ENCODE assay signal across 13 cellular contexts in the genomic region with DNA sequence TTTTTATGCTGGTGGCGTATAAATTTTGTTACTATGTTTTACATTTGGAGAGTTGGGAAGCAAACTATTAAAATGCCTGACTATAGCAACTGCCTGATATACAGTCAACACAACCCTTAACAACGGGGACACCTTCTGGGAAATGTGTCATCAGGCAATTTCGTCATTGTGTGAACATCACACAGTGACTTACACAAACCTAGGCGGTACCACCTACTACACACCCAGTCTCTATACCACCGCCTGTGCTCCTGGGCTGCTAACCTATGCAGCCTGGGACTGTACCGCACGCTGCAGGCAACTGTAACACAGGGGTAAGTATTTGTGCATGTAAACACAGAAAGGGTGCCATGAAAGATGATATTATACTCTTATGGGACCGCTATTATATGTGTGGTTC. TPM values are rescaled to one million over a fixed set of nuclear protein-coding genes. Genes with fewer than 3 reads are reported as not detected.
DNase-seq lines count a peak whose midpoint lies in the region; ATAC-seq, FAIRE-seq and TF ChIP-seq lines count a peak whose summit lies in the region.
"Had no signal": no experiment of that assay in that cellular context is flagged by ENCODE, and none has a peak within 500 bp of the region (broad histone marks: within the 10 kb centered on the region; RNA-seq: fewer than 3 reads in every experiment).

No MANE protein-coding gene starts in this region.

- DNase-seq in Right ventricle myocardium superior (no peak), left ventricle myocardium superior (no peak), left colon (peak; percentile 68 to 84), RCC 7860 (ENCODE audit: low spot score) (no peak), NCI-H1048 (lab: John Stamatoyannopoulos, UW) (no peak)
- DNase-seq: amygdala, Karpas-422, mesendoderm, upper lobe of right lung had no signal

- no peak for FAIRE-seq in RCC 7860 (lab: Jason Lieb, UNC)

- peak; percentile 16 for ATAC-seq in Right ventricle myocardium superior (ENCODE audit: poor library complexity)
- no peak for ATAC-seq in left ventricle myocardium superior
- peak; percentile 43 for ATAC-seq in left colon
- ATAC-seq in GM21723 (IDR thresholded peaks at IDR 0.05; ENCODE audit: unreplicated experiment) = no peak
- ATAC-seq in SK-N-SH treated with all-trans-retinoic acid at 6 μM for 48 hours = no peak
- ATAC-seq: sciatic nerve, upper lobe of right lung had no signal

- 0 out of 2 replicates have a peak, but pooled peaks have one; percentile 7 for TF ChIP-seq POLR2A in Raji (IDR thresholded peaks at IDR 0.05; ENCODE audit: insufficient read depth, low read depth, low read length)

- intact Hi-C loops in Right ventricle myocardium superior (cut with DNase I) = no loop called here
- intact Hi-C loops in left ventricle myocardium superior (cut with micrococcal nuclease) = no loop called here
- intact Hi-C loops in left colon (cut with DNase I, micrococcal nuclease) = no loop called here

TF ChIP-seq in SK-N-SH treated with all-trans-retinoic acid at 6 μM for 48 hours, 23 proteins besides CTCF, POLR2A, EP300 and RAD21:
- no peak for TF ChIP-seq CSDC2 (CRISPR knock-in tag; IDR thresholded peaks at IDR 0.05)
- TF ChIP-seq, protein P1, sequence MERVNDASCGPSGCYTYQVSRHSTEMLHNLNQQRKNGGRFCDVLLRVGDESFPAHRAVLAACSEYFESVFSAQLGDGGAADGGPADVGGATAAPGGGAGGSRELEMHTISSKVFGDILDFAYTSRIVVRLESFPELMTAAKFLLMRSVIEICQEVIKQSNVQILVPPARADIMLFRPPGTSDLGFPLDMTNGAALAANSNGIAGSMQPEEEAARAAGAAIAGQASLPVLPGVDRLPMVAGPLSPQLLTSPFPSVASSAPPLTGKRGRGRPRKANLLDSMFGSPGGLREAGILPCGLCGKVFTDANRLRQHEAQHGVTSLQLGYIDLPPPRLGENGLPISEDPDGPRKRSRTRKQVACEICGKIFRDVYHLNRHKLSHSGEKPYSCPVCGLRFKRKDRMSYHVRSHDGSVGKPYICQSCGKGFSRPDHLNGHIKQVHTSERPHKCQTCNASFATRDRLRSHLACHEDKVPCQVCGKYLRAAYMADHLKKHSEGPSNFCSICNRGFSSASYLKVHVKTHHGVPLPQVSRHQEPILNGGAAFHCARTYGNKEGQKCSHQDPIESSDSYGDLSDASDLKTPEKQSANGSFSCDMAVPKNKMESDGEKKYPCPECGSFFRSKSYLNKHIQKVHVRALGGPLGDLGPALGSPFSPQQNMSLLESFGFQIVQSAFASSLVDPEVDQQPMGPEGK (CRISPR knock-in tag; IDR thresholded peaks at IDR 0.05; ENCODE audit: borderline replicate concordance) = no peak
- TF ChIP-seq ZNF70 (CRISPR knock-in tag; IDR thresholded peaks at IDR 0.05) = no peak
- no peak for TF ChIP-seq ZNF565 (CRISPR knock-in tag; conservative IDR thresholded peaks at IDR 0.05; ENCODE audit: low read depth)
- TF ChIP-seq, protein P2, sequence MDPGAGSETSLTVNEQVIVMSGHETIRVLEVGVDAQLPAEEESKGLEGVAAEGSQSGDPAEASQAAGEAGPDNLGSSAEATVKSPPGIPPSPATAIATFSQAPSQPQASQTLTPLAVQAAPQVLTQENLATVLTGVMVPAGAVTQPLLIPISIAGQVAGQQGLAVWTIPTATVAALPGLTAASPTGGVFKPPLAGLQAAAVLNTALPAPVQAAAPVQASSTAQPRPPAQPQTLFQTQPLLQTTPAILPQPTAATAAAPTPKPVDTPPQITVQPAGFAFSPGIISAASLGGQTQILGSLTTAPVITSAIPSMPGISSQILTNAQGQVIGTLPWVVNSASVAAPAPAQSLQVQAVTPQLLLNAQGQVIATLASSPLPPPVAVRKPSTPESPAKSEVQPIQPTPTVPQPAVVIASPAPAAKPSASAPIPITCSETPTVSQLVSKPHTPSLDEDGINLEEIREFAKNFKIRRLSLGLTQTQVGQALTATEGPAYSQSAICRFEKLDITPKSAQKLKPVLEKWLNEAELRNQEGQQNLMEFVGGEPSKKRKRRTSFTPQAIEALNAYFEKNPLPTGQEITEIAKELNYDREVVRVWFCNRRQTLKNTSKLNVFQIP (CRISPR knock-in tag; IDR thresholded peaks at IDR 0.05; ENCODE audit: borderline replicate concordance, low read depth) = no peak

RNA-seq across cellular contexts. Expression of a gene that starts 1.3 kb away (rescaled TPM):
- 0.19 TPM for total RNA-seq in Right ventricle myocardium superior
- total RNA-seq in left ventricle myocardium superior = 0.20 TPM
- 100 to 1,000 TPM in 1 of 2 donors, 10 to 100 TPM in 1; 93.4 to 141 TPM for total RNA-seq in left colon

RNA-seq across cellular contexts. Expression of a gene that starts 10.6 kb away (rescaled TPM):
- 27.8 TPM for total RNA-seq in Right ventricle myocardium superior
- 32.4 TPM for total RNA-seq in left ventricle myocardium superior
- total RNA-seq in left colon = 10 to 100 TPM; 72.5 to 79.6 TPM

Comparison
In these comparisons a context has a peak if more than half of its experiments do, and no peak if none do; other contexts are left out.
1. ATAC-seq: peak in Right ventricle myocardium superior (single experiment) and left colon (single experiment); none in left ventricle myocardium superior (single experiment), GM21723 (single experiment) and SK-N-SH treated with all-trans-retinoic acid at 6 μM for 48 hours (single experiment).
2. DNase-seq: peak in left colon (2 of 2); none in Right ventricle myocardium superior (single experiment), left ventricle myocardium superior (single experiment), RCC 7860 (single experiment) and NCI-H1048 (single experiment).
3. RNA of a gene that starts 1.3 kb away (total RNA-seq): 93.4 to 141 TPM in left colon; 0.20 TPM in left ventricle myocardium superior (single experiment) and 0.19 TPM in Right ventricle myocardium superior (single experiment); every median in the first group is over 10 times any median in the second.